ENCODE assay signal across 7 cellular contexts in genomic region chr5:16550316-16550952, GRCh38.
A peak's percentile ranks its signal among the peaks of the same experiment; 100 is the strongest.
DNase-seq lines count a peak whose midpoint lies in the region; ATAC-seq and TF ChIP-seq lines count a peak whose summit lies in the region.

No MANE protein-coding gene starts in this region.

- H3K9me3 ChIP-seq in PC-9 (ENCODE audit: insufficient read depth, low read depth), result no peaks in the 10 kb centered on the region

- no peaks in the 10 kb centered on the region for H3K36me3 ChIP-seq in PC-9 (ENCODE audit: low read depth)

- CTCF ChIA-PET in GM10248 (lab: Yijun Ruan, JAX) (interaction anchor here (0.8 to 7.0 kb wide), 23 partner anchors 9 to 390 kb away, joined by 3 to 56 read pairs (median 7); no protein-coding TSS in a partner anchor), PC-9 (lab: Charles Lee) (interaction anchor here (0.6 to 1.1 kb wide), 3 partner anchors 42 to 94 kb away, joined by 4 read pairs; no protein-coding TSS in a partner anchor)

- H4K20me1 ChIP-seq in PC-9 (ENCODE audit: insufficient read depth), result no peaks in the 10 kb centered on the region

- no peak overlapping the region for H3K27ac Mint-ChIP-seq in neural crest cell (ENCODE audit: unreplicated experiment)

- no peaks in the 10 kb centered on the region for H3K27me3 Mint-ChIP-seq in neural crest cell (ENCODE audit: low read depth)

- no peak overlapping the region for H3K4me3 Mint-ChIP-seq in neural crest cell

- no peaks in the 10 kb centered on the region for H3K79me2 ChIP-seq in PC-9 (ENCODE audit: low read depth)

- no peaks in the 10 kb centered on the region for H3K36me3 Mint-ChIP-seq in neural crest cell (ENCODE audit: low read depth)

- ATAC-seq in HG03521 (IDR thresholded peaks at IDR 0.05; ENCODE audit: unreplicated experiment), result peak; percentile 73

- no TSS peak for BruUV-seq in PC-9 (replicated peaks; lab: Mats Ljungman, UMichigan)

- peaks cover 10% of the 10 kb centered on the region for H3K4me1 Mint-ChIP-seq in neural crest cell

- H3K27me3 ChIP-seq in PC-9 (ENCODE audit: insufficient read depth, low read depth), result no peaks in the 10 kb centered on the region

- H2AFZ ChIP-seq in PC-9, result no peak overlapping the region; the same call in 1 of the 2 replicates

- no peaks in the 10 kb centered on the region for H3F3A ChIP-seq in PC-9 (ENCODE audit: insufficient read depth, low read depth)

- H3K27ac ChIP-seq in PC-9, result no peak overlapping the region

- intact Hi-C loops in PC-9 (cut with micrococcal nuclease; ENCODE audit: unreplicated experiment), result loop anchor here (1.0 to 5.0 kb wide), 5 partner anchors 41 to 203 kb away; no protein-coding TSS in a partner anchor

- POLR2A ChIA-PET in GM10248 (lab: Yijun Ruan, JAX) (no interaction called here), PC-9 (lab: Charles Lee; ENCODE audit: unreplicated experiment) (no interaction called here)

- peak overlapping the region; percentile 61 for H3K4me2 ChIP-seq in PC-9

- no peaks in the 10 kb centered on the region for H3K9me3 Mint-ChIP-seq in neural crest cell

- H3K4me3 ChIP-seq in PC-9 (peak overlapping the region; percentile 36; the same call in 1 of the 2 replicates), cardiac fibroblast (replicated peaks in 1 of 2; ENCODE audit: low read depth in 2 of 2, low read length in 2 of 2) (no peak overlapping the region)

- H3K9me2 ChIP-seq in PC-9 (ENCODE audit: insufficient read depth), result no peaks in the 10 kb centered on the region

- peak; percentile 60 for DNase-seq in GM10248 (ENCODE audit: extremely low spot score)
- peak; percentile 67 for DNase-seq in GM20000 (ENCODE audit: low spot score)
- DNase-seq in PC-9, result peak; percentile 71 to 74
- DNase-seq in cardiac fibroblast (ENCODE audit: low read depth in 2 of 2), result peak; percentile 56 to 73
- DNase-seq in neural crest cell (ENCODE audit: low read depth, low spot score), result peak; percentile 18
- no peak for DNase-seq in NCI-H1048 (lab: John Stamatoyannopoulos, UW)

- H3K4me1 ChIP-seq in PC-9 (replicated peaks; ENCODE audit: insufficient read depth), result peaks cover 4% of the 10 kb centered on the region

- TF ChIP-seq CTCF in GM10248 (IDR thresholded peaks at IDR 0.05; ENCODE audit: control extremely low read depth, extremely low read depth, low read depth, missing control alignments) (peak; percentile 82), GM20000 (IDR thresholded peaks at IDR 0.05; ENCODE audit: extremely low read depth, missing control alignments) (peak; percentile 89), PC-9 (conservative IDR thresholded peaks at IDR 0.05) (peak; percentile 91), cardiac fibroblast (IDR thresholded peaks at IDR 0.05; ENCODE audit: low read depth, low read length) (peak; percentile 86), neural crest cell (conservative IDR thresholded peaks at IDR 0.05) (peak; percentile 68)
